Comparison of ENCODE assay signal across 8 cellular contexts in genomic region chr10:42638053-42638820, GRCh38. TPM values are rescaled to one million over a fixed set of nuclear protein-coding genes. Genes with fewer than 3 reads are reported as not detected.
DNase-seq lines count a peak whose midpoint lies in the region; ATAC-seq and TF ChIP-seq lines count a peak whose summit lies in the region.

Gene ZNF33B (minus strand): TSS chr10:42638570. CDS start chr10:42636928, 1,642 bp downstream.

- no peaks in the 10 kb centered on the region for H3K9me3 ChIP-seq in DND-41 (ENCODE audit: insufficient read depth, low read length, severe bottlenecking)
- no peaks in the 10 kb centered on the region for H3K9me3 ChIP-seq in KOPT-K1 (ENCODE audit: insufficient read depth, low read length, poor library complexity, severe bottlenecking)
- H3K9me3 ChIP-seq in Peyer's patch, result no peaks in the 10 kb centered on the region
- no peaks in the 10 kb centered on the region for H3K9me3 ChIP-seq in esophagus squamous epithelium

- no peak for TF ChIP-seq CTCF in DND-41 (IDR thresholded peaks at IDR 0.05; ENCODE audit: borderline replicate concordance, extremely low read depth, low read length, poor library complexity, severe bottlenecking)
- TF ChIP-seq CTCF in Peyer's patch (IDR thresholded peaks at IDR 0.05), result no peak
- peak in 1 of 6 experiments; percentile 6 for TF ChIP-seq CTCF in esophagus squamous epithelium (IDR thresholded peaks at IDR 0.05)

- H4K20me1 ChIP-seq in DND-41 (ENCODE audit: insufficient read depth, low read length), result no peaks in the 10 kb centered on the region

- peak within 1 kb of the TSS; percentile 30 to 78 for H3K4me3 ChIP-seq in DND-41 (ENCODE audit: low read depth in 1 of 2, low read length in 2 of 2)
- peak within 1 kb of the TSS; percentile 65 to 89 (median 74) for H3K4me3 ChIP-seq in Peyer's patch
- peak within 1 kb of the TSS; percentile 48 to 84 (median 76) for H3K4me3 ChIP-seq in esophagus squamous epithelium

- H3K27me3 ChIP-seq in DND-41 (ENCODE audit: insufficient read depth, low read length, poor library complexity) (no peaks in the 10 kb centered on the region), Peyer's patch (no peaks in the 10 kb centered on the region), esophagus squamous epithelium (no peaks in the 10 kb centered on the region)

- peaks cover 41% of the 10 kb centered on the region for H3K79me2 ChIP-seq in DND-41 (ENCODE audit: insufficient read depth, low read length)

- TF ChIP-seq POLR2A in Peyer's patch (IDR thresholded peaks at IDR 0.05) (peak; percentile 74 to 82), esophagus squamous epithelium (IDR thresholded peaks at IDR 0.05) (peak in 3 of 4 donors; percentile 32 to 77 (median 58))

- DNase-seq in DND-41, result peak; percentile 94
- DNase-seq in Peyer's patch, result peak; percentile 92 to 98 (median 97)
- peak; percentile 95 to 96 for DNase-seq in activated T-cell treated with anti-CD3 and anti-CD28 coated beads, Interleukin-2, amount 50 U/mL, for 48 hours
- peak; percentile 75 for DNase-seq in esophagus squamous epithelium (lab: John Stamatoyannopoulos, UW)
- DNase-seq in myocyte (ENCODE audit: low read depth), result peak; percentile 89
- peak; percentile 91 to 92 for DNase-seq in stimulated activated CD8-positive, alpha-beta memory T cell treated with anti-CD3 and anti-CD28 coated beads, Interleukin-7, amount 100 ng/mL, for 4 hours (ENCODE audit: low read depth in 2 of 2)

- peaks cover 34% of the 10 kb centered on the region for H3K4me1 ChIP-seq in DND-41 (ENCODE audit: insufficient read depth, low read length)
- H3K4me1 ChIP-seq in Peyer's patch, result peaks cover 0 to 34% (median 5%) of the 10 kb centered on the region in 4 donors
- peaks cover 0 to 58% (median 3%) of the 10 kb centered on the region in 3 donors for H3K4me1 ChIP-seq in esophagus squamous epithelium

- 0 out of 2 replicates have a peak, but pooled peaks cover 4% of the 10 kb centered on the region for H3K36me3 ChIP-seq in DND-41 (ENCODE audit: insufficient read depth, low read length)
- 0 out of 2 replicates have a peak, but pooled peaks cover 10% of the 10 kb centered on the region for H3K36me3 ChIP-seq in KOPT-K1 (ENCODE audit: insufficient read depth, low read length)
- peaks cover 0 to 2% (median 0%) of the 10 kb centered on the region in 3 donors for H3K36me3 ChIP-seq in Peyer's patch
- peaks cover 0 to 27% (median 0%) of the 10 kb centered on the region in 3 donors for H3K36me3 ChIP-seq in esophagus squamous epithelium

- H3K4me2 ChIP-seq in DND-41 (ENCODE audit: insufficient read depth, low read length), result peak within 1 kb of the TSS; percentile 82

- H3K27ac ChIP-seq in DND-41 (ENCODE audit: low read length) (peak within 1 kb of the TSS; percentile 89), KOPT-K1 (ENCODE audit: low read depth, low read length, poor library complexity, severe bottlenecking) (peak within 1 kb of the TSS; percentile 92), Peyer's patch (peak within 1 kb of the TSS; percentile 84 to 97 (median 96)), esophagus squamous epithelium (peak within 1 kb of the TSS; percentile 91 to 97 (median 96))

- ATAC-seq in DND-41 (ENCODE audit: insufficient read depth, low read depth) (peak; percentile 93), GM21825 (IDR thresholded peaks at IDR 0.05; ENCODE audit: unreplicated experiment) (peak; percentile 93)

- peak within 1 kb of the TSS; percentile 98 for H2AFZ ChIP-seq in DND-41 (ENCODE audit: low read depth, low read length)

- WGBS in esophagus squamous epithelium, 2 donors, result 0% methylated on average over 8 to 32 of the region's 62 CpGs

- intact Hi-C loops in esophagus squamous epithelium (cut with DNase I), result no loop called here

- H3K9ac ChIP-seq in DND-41 (ENCODE audit: low read depth, low read length), result peak within 1 kb of the TSS; percentile 80

RNA-seq across cellular contexts. Expression of gene ZNF33B, which starts in this region (rescaled TPM):
- total RNA-seq in Peyer's patch, result 100 to 1,000 TPM in 1 of 4 donors, 10 to 100 TPM in 2, 1 to 10 TPM in 1; 7.4 to 140 (median 19.0) TPM
- 10 to 100 TPM in 1 of 4 donors, 1 to 10 TPM in 3; 6.5 to 20.4 (median 8.4) TPM for total RNA-seq in esophagus squamous epithelium
- total RNA-seq in myocyte, result 2.5 and 4.6 TPM in 2 replicates
- polyA plus RNA-seq in myocyte (2012), result 0.50 TPM

Comparison
In these comparisons a context has a peak if more than half of its experiments do, and no peak if none do; other contexts are left out.
1. Peak in every context shown above with its lines: DNase-seq, ATAC-seq, H3K4me3 ChIP-seq and H3K27ac ChIP-seq.